8 cellular contexts compared by ENCODE assay signal in genomic region chr17:75045946-75046582, GRCh38. TPM values are rescaled to one million over a fixed set of nuclear protein-coding genes. Genes with fewer than 3 reads are reported as not detected.
DNase-seq lines count a peak whose midpoint lies in the region; ATAC-seq, FAIRE-seq and TF ChIP-seq lines count a peak whose summit lies in the region.
"Not testable (repeated sequence)": the region's sequence is repeated elsewhere in the genome, so short reads cannot be mapped to it uniquely, and the experiment has no call there.

No MANE protein-coding gene starts in this region.

- not testable (repeated sequence) for H3K36me3 ChIP-seq in iPS DF 6.9 (ENCODE audit: control insufficient read depth, insufficient read depth, low read length)
- H3K36me3 ChIP-seq in pancreas = peaks cover 0 to 12% (median 4%) of the 10 kb centered on the region in 3 donors

- DNase-seq in GM12865 (ENCODE audit: low read depth) (peak; percentile 62), MV-4-11 (lab: John Stamatoyannopoulos, UW) (peak; percentile 68), cardiac fibroblast (ENCODE audit: low read depth in 2 of 2) (peak; percentile 88 to 93), pancreas (peak in 1 of 6 donors; percentile 27), urothelium cell line (ENCODE audit: low spot score) (peak; percentile 60)
- DNase-seq in iPS DF 6.9 (ENCODE audit: low read depth, low spot score) = not testable (repeated sequence)

- not testable (repeated sequence) for H3K9me3 ChIP-seq in iPS DF 6.9 (ENCODE audit: control insufficient read depth, insufficient read depth, low read length); pancreas

- intact Hi-C loops in pancreas (cut with DNase I) = not testable (repeated sequence)

- WGBS in iPS DF 6.9 (ENCODE audit: insufficient coverage, insufficient read length) = no CpG with 5 or more reads among the region's 36 CpGs
- 10 to 11% methylated on average over 36 of the region's 36 CpGs for WGBS in pancreas, 2 donors

- H3K27me3 ChIP-seq in iPS DF 6.9 (ENCODE audit: control insufficient read depth, insufficient read depth, low read length); pancreas: not testable (repeated sequence)

- not testable (repeated sequence) for FAIRE-seq in pancreas (lab: Jason Lieb, UNC); urothelium cell line (lab: Jason Lieb, UNC)

- ATAC-seq in HG02759 (IDR thresholded peaks at IDR 0.05; ENCODE audit: unreplicated experiment) (peak; percentile 10), pancreas (peak; percentile 33 to 69 (median 42))

- not testable (repeated sequence) for H3K4me1 ChIP-seq in iPS DF 6.9 (ENCODE audit: control insufficient read depth, insufficient read depth, low read length)
- peaks cover 4 to 19% (median 10%) of the 10 kb centered on the region in 3 donors for H3K4me1 ChIP-seq in pancreas

- not testable (repeated sequence) for TF ChIP-seq CTCF in GM12865 (IDR thresholded peaks at IDR 0.05; ENCODE audit: insufficient read depth, low read depth, low read length, missing control alignments); VCaP (conservative IDR thresholded peaks at IDR 0.05); cardiac fibroblast (IDR thresholded peaks at IDR 0.05; ENCODE audit: low read depth, low read length); pancreas (IDR thresholded peaks at IDR 0.05)

- H3K27ac ChIP-seq in VCaP (peak overlapping the region; percentile 88), pancreas (peak overlapping the region; percentile 69 to 91 (median 88))
- H3K27ac ChIP-seq in iPS DF 6.9 (ENCODE audit: low read length) = not testable (repeated sequence)

- H3K4me3 ChIP-seq in GM12865 (ENCODE audit: low read depth, low read length) (peak overlapping the region; percentile 89), cardiac fibroblast (replicated peaks in 1 of 2; ENCODE audit: low read depth in 2 of 2, low read length in 2 of 2) (peak overlapping the region; percentile 96 to 100), iPS DF 6.9 (ENCODE audit: low read length) (peak overlapping the region; percentile 100), pancreas (peak overlapping the region; percentile 73 to 97 (median 93))

RNA-seq across cellular contexts. Expression of gene ATP5PD, which starts 0.7 kb away (rescaled TPM):
- 100 to 1,000 TPM in 4 of 6 donors, 10 to 100 TPM in 2; 81.6 to 121 (median 105) TPM for total RNA-seq in pancreas
- 100 to 1,000 TPM; 215 to 229 TPM for polyA plus RNA-seq in pancreas

RNA-seq across cellular contexts. Expression of gene KCTD2, which starts 1.0 kb away (rescaled TPM):
- total RNA-seq in pancreas = 10 to 100 TPM in 1 of 6 donors, 1 to 10 TPM in 5; 6.3 to 13.2 (median 8.5) TPM
- polyA plus RNA-seq in pancreas = 10 to 100 TPM; 13.0 to 14.6 TPM

RNA-seq across cellular contexts. Expression of gene MRPL58, which starts 33.6 kb away (rescaled TPM):
- total RNA-seq in pancreas = 10 to 100 TPM; 11.7 to 22.2 (median 14.1) TPM
- polyA plus RNA-seq in pancreas = 10 to 100 TPM; 20.9 to 23.6 TPM

RNA-seq across cellular contexts. Expression of gene SLC16A5, which starts 41.7 kb away (rescaled TPM):
- 1 to 10 TPM; 2.2 to 5.2 (median 4.0) TPM for total RNA-seq in pancreas
- 1 to 10 TPM; 7.8 to 8.8 TPM for polyA plus RNA-seq in pancreas

RNA-seq across cellular contexts. Expression of gene CDR2L, which starts 58.6 kb away (rescaled TPM):
- 10 to 100 TPM in 1 of 6 donors, 1 to 10 TPM in 5; 2.3 to 11.2 (median 3.4) TPM for total RNA-seq in pancreas
- 1 to 10 TPM; 4.6 to 5.7 TPM for polyA plus RNA-seq in pancreas
